Comparison of ENCODE assay signal across 29 cellular contexts in genomic region chr6:165698868-165699267, GRCh38. TPM values are rescaled to one million over a fixed set of nuclear protein-coding genes. Genes with fewer than 3 reads are reported as not detected.
"Had no signal": no experiment of that assay in that cellular context is flagged by ENCODE, and none has a peak within 500 bp of the region (broad histone marks: within the 10 kb centered on the region; RNA-seq: fewer than 3 reads in every experiment).

No MANE protein-coding gene starts in this region.

- H3K79me2 ChIP-seq: hepatocyte had no signal

- H2AFZ ChIP-seq: hepatocyte had no signal

- H3K9me3 ChIP-seq: colonic mucosa, esophagus squamous epithelium, gastrocnemius medialis had no signal

- H3K27ac ChIP-seq: colonic mucosa, coronary artery, dorsolateral prefrontal cortex, epithelial cell of prostate, esophagus muscularis mucosa, esophagus squamous epithelium, foreskin keratinocyte, gastrocnemius medialis, gastroesophageal sphincter, heart left ventricle, hepatocyte had no signal

- H3K36me3 ChIP-seq: colonic mucosa, esophagus muscularis mucosa, esophagus squamous epithelium, gastrocnemius medialis, gastroesophageal sphincter, heart left ventricle, heart right ventricle had no signal

- H3K4me3 ChIP-seq: colonic mucosa, coronary artery, dorsolateral prefrontal cortex, esophagus muscularis mucosa, esophagus squamous epithelium, gastrocnemius medialis, gastroesophageal sphincter, heart left ventricle, heart right ventricle, hepatocyte had no signal

- H3K4me2 ChIP-seq: hepatocyte had no signal

- ATAC-seq: effector memory CD8-positive, alpha-beta T cell; esophagus mucosa; foreskin keratinocyte; gastrocnemius medialis; gastroesophageal sphincter; heart left ventricle; heart right ventricle had no signal

- H3K27me3 ChIP-seq: colonic mucosa, foreskin keratinocyte, gastrocnemius medialis, gastroesophageal sphincter, heart left ventricle, heart right ventricle, hepatocyte had no signal

- FAIRE-seq: colon, endometrium, endothelial cell of umbilical vein, frontal cortex had no signal

- DNase-seq: colonic mucosa; cortex of kidney; dermis blood vessel endothelial cell; dorsolateral prefrontal cortex; effector CD4-positive, alpha-beta T cell; effector CD8-positive, alpha-beta T cell; effector memory CD4-positive, alpha-beta T cell; effector memory CD8-positive, alpha-beta T cell; endodermal cell; erythroblast; esophagus squamous epithelium; foreskin fibroblast; foreskin keratinocyte; foreskin melanocyte; gastrocnemius medialis; glutamatergic neuron; head of caudate nucleus; heart left ventricle; heart right ventricle had no signal

- H3K4me1 ChIP-seq: colonic mucosa, foreskin keratinocyte, gastrocnemius medialis had no signal

RNA-seq across cellular contexts. Expression of gene PDE10A, which starts 35.8 kb away (rescaled TPM):
- total RNA-seq: foreskin keratinocyte had no signal
- polyA plus RNA-seq: foreskin keratinocyte had no signal
